ENCODE assay signal across 8 cellular contexts in the genomic region with DNA sequence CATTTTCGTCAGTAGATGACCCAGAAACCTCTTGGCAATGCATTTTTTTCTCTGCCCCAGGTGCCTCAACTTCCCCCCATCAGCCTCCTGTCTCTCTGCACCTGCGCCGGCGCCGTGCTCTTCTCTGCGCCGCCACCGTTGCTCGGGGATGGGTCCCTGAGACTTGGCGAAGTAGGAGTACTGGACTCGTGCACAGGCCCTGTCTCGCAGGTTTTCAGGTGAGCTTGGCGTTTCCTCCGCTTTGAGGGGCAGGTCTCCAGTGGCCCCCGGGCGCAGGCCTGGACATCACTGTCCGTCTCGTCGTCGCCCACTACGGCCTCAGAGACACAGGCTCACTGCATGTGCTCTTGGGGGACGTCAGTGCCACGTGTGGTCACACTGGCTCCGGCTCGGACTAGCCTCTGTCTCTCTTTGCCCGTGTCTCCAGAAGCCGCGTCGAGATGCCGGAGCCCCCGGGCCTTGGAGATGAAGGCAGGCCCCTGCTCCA.
A peak's percentile ranks its signal among the peaks of the same experiment; 100 is the strongest.
DNase-seq lines count a peak whose midpoint lies in the region; ATAC-seq and TF ChIP-seq lines count a peak whose summit lies in the region.
"Not testable (repeated sequence)": the region's sequence is repeated elsewhere in the genome, so short reads cannot be mapped to it uniquely, and the experiment has no call there.

No MANE protein-coding gene starts in this region.

- intact Hi-C loops in IMR-90 (cut with micrococcal nuclease); testis (cut with DNase I; ENCODE audit: low total_unique reads): not testable (repeated sequence)

- not testable (repeated sequence) for H2BK15ac ChIP-seq in IMR-90 (ENCODE audit: low read depth, low read length)

- peak overlapping the region; percentile 74; the same call in 1 of the 2 replicates for H3K4me2 ChIP-seq in IMR-90 (ENCODE audit: low read depth, low read length)
- H3K4me2 ChIP-seq in parathyroid adenoma (ENCODE audit: low read length): peak overlapping the region; percentile 22

- peaks cover 0 to 11% (median 0%) of the 10 kb centered on the region in 4 donors for H3K4me1 Mint-ChIP-seq in CD4-positive, CD25-positive, alpha-beta regulatory T cell
- H3K4me1 Mint-ChIP-seq in activated naive CD8-positive, alpha-beta T cell treated with anti-CD3 and anti-CD28 coated beads for 36 hours; endodermal cell: not testable (repeated sequence)

- not testable (repeated sequence) for H3K18ac ChIP-seq in IMR-90 (ENCODE audit: low read depth, low read length)

- H3K27me3 Mint-ChIP-seq in CD4-positive, CD25-positive, alpha-beta regulatory T cell; activated naive CD8-positive, alpha-beta T cell treated with anti-CD3 and anti-CD28 coated beads for 36 hours; endodermal cell (ENCODE audit: insufficient read depth): not testable (repeated sequence)

- H3K9me1 ChIP-seq in IMR-90 (ENCODE audit: insufficient read depth, low read length): not testable (repeated sequence)

- in situ Hi-C loops in IMR-90 (cut with MboI; ENCODE audit: low sequenced_read_pairs): not testable (repeated sequence)

- DNase-seq in CD4-positive, CD25-positive, alpha-beta regulatory T cell; IMR-90; activated naive CD8-positive, alpha-beta T cell treated with anti-CD3 and anti-CD28 coated beads for 36 hours; endodermal cell; testis: not testable (repeated sequence)
- DNase-seq in left kidney (ENCODE audit: low read depth, low spot score): peak; percentile 2

- H3K27me3 ChIP-seq in CD4-positive, CD25-positive, alpha-beta regulatory T cell (ENCODE audit: control insufficient read depth, insufficient read depth, low read length); IMR-90 (ENCODE audit: control insufficient read depth, insufficient read depth, low read length); endodermal cell (ENCODE audit: control insufficient read depth, insufficient read depth, low read length, poor library complexity, severe bottlenecking); parathyroid adenoma (ENCODE audit: control insufficient read depth, insufficient read depth, low read length); testis: not testable (repeated sequence)

- peak overlapping the region; percentile 43 to 97 (median 67) for H3K27ac Mint-ChIP-seq in CD4-positive, CD25-positive, alpha-beta regulatory T cell
- peak overlapping the region; percentile 90 for H3K27ac Mint-ChIP-seq in activated naive CD8-positive, alpha-beta T cell treated with anti-CD3 and anti-CD28 coated beads for 36 hours
- not testable (repeated sequence) for H3K27ac Mint-ChIP-seq in endodermal cell

- H3K4ac ChIP-seq in IMR-90 (ENCODE audit: low read depth, low read length): not testable (repeated sequence)

- H3K9ac ChIP-seq in IMR-90 (ENCODE audit: low read depth, low read length); endodermal cell (ENCODE audit: extremely low read depth, low read length, poor library complexity, severe bottlenecking); parathyroid adenoma: not testable (repeated sequence)

- H2BK120ac ChIP-seq in IMR-90 (ENCODE audit: low read depth, low read length): not testable (repeated sequence)

- H3K79me1 ChIP-seq in IMR-90 (ENCODE audit: low read depth in 1 of 2, low read length in 2 of 2): not testable (repeated sequence)

- WGBS in IMR-90 (ENCODE audit: extremely low coverage in 2 of 2, insufficient read length in 1 of 2), 2 experiments: no CpG with 5 or more reads among the region's 31 CpGs
- 96% methylated on average over 26 of the region's 31 CpGs; no CpG with 5 or more reads in 1 of the 2 experiments for WGBS in endodermal cell (ENCODE audit: insufficient coverage in 1 of 2, insufficient read length in 1 of 2), 2 experiments
- WGBS in testis, 2 donors: 0 to 49% methylated on average over 1 to 14 of the region's 31 CpGs

- H2BK20ac ChIP-seq in IMR-90 (ENCODE audit: low read depth, low read length): not testable (repeated sequence)

- not testable (repeated sequence) for H2BK5ac ChIP-seq in IMR-90 (ENCODE audit: low read depth, low read length, poor library complexity, severe bottlenecking)

- not testable (repeated sequence) for H2AFZ ChIP-seq in IMR-90 (replicated peaks; ENCODE audit: low read length, poor library complexity)
- peak overlapping the region; percentile 33 for H2AFZ ChIP-seq in parathyroid adenoma

- POLR2A ChIA-PET in IMR-90 (lab: Charles Lee; ENCODE audit: unreplicated experiment): not testable (repeated sequence)

- H4K8ac ChIP-seq in IMR-90 (ENCODE audit: low read depth in 2 of 2, low read length in 2 of 2): not testable (repeated sequence)

- not testable (repeated sequence) for H3K23ac ChIP-seq in IMR-90 (ENCODE audit: low read depth, low read length)

- not testable (repeated sequence) for H4K91ac ChIP-seq in IMR-90 (ENCODE audit: insufficient read depth, low read depth, low read length)

- H4K5ac ChIP-seq in IMR-90 (ENCODE audit: low read depth, low read length): not testable (repeated sequence)

- not testable (repeated sequence) for TF ChIP-seq CTCF in IMR-90 (conservative IDR thresholded peaks at IDR 0.05; ENCODE audit: low read depth, low read length); VCaP (conservative IDR thresholded peaks at IDR 0.05); endodermal cell (conservative IDR thresholded peaks at IDR 0.05); parathyroid adenoma (IDR thresholded peaks at IDR 0.05); testis (IDR thresholded peaks at IDR 0.05)

- not testable (repeated sequence) for H3K56ac ChIP-seq in IMR-90 (ENCODE audit: extremely low read depth, insufficient read depth, low read length)

- H2AK9ac ChIP-seq in IMR-90 (replicated peaks; ENCODE audit: low read depth, low read length, poor library complexity): not testable (repeated sequence)

- not testable (repeated sequence) for ATAC-seq in CD4-positive, CD25-positive, alpha-beta regulatory T cell (ENCODE audit: low read depth in 2 of 2); IMR-90 (ENCODE audit: low read depth)

- CTCF ChIA-PET in IMR-90 (lab: Yijun Ruan, JAX): not testable (repeated sequence)

- not testable (repeated sequence) for TF ChIP-seq POLR2A in IMR-90 (IDR thresholded peaks at IDR 0.05; ENCODE audit: low read depth, low read length); testis (IDR thresholded peaks at IDR 0.05)

- not testable (repeated sequence) for H3K36me3 Mint-ChIP-seq in CD4-positive, CD25-positive, alpha-beta regulatory T cell; activated naive CD8-positive, alpha-beta T cell treated with anti-CD3 and anti-CD28 coated beads for 36 hours; endodermal cell (ENCODE audit: low read depth)

- dilution Hi-C loops in IMR-90 (cut with HindIII; ENCODE audit: low sequenced_read_pairs, unreplicated experiment): not testable (repeated sequence)

- H3K14ac ChIP-seq in IMR-90 (replicated peaks; ENCODE audit: low read depth, low read length): not testable (repeated sequence)

- not testable (repeated sequence) for H3K9me3 ChIP-seq in CD4-positive, CD25-positive, alpha-beta regulatory T cell (ENCODE audit: control insufficient read depth in 2 of 2, low read length in 2 of 2); IMR-90 (ENCODE audit: control insufficient read depth, insufficient read depth, low read length); endodermal cell (ENCODE audit: control insufficient read depth, low read length); parathyroid adenoma (ENCODE audit: control insufficient read depth, low read length); testis

- not testable (repeated sequence) for H4K20me1 ChIP-seq in IMR-90 (ENCODE audit: insufficient read depth, low read length)

- H3K36me3 ChIP-seq in CD4-positive, CD25-positive, alpha-beta regulatory T cell (ENCODE audit: control insufficient read depth, insufficient read depth, low read length); IMR-90 (ENCODE audit: control insufficient read depth, insufficient read depth, low read length); endodermal cell (ENCODE audit: control insufficient read depth, insufficient read depth, low read length); parathyroid adenoma (ENCODE audit: control insufficient read depth, insufficient read depth, low read length); testis (ENCODE audit: low read depth, missing control alignments): not testable (repeated sequence)

- 0 out of 2 replicates have a peak overlapping the region, but pooled peaks have one; percentile 16 for H2AK5ac ChIP-seq in IMR-90 (ENCODE audit: low read depth, low read length)

- H3K27ac ChIP-seq in CD4-positive, CD25-positive, alpha-beta regulatory T cell (ENCODE audit: insufficient read depth, low read length, poor library complexity, severe bottlenecking): peak overlapping the region; percentile 1
- H3K27ac ChIP-seq in IMR-90 (ENCODE audit: insufficient read depth, low read length); endodermal cell (ENCODE audit: low read depth, low read length); parathyroid adenoma: not testable (repeated sequence)
- H3K27ac ChIP-seq in VCaP: peak overlapping the region; percentile 47; the same call in 1 of the 2 replicates
- peak overlapping the region in 1 of 2 donors; percentile 66 for H3K27ac ChIP-seq in testis

- peak overlapping the region; percentile 77 to 99 (median 96) for H3K4me3 Mint-ChIP-seq in CD4-positive, CD25-positive, alpha-beta regulatory T cell
- H3K4me3 Mint-ChIP-seq in activated naive CD8-positive, alpha-beta T cell treated with anti-CD3 and anti-CD28 coated beads for 36 hours: peak overlapping the region; percentile 95
- H3K4me3 Mint-ChIP-seq in endodermal cell: peak overlapping the region; percentile 74

- H3K9me3 Mint-ChIP-seq in CD4-positive, CD25-positive, alpha-beta regulatory T cell; activated naive CD8-positive, alpha-beta T cell treated with anti-CD3 and anti-CD28 coated beads for 36 hours: not testable (repeated sequence)
- H3K9me3 Mint-ChIP-seq in endodermal cell: peaks cover 15% of the 10 kb centered on the region

- not testable (repeated sequence) for BruUV-seq in IMR-90 (replicated peaks; lab: Mats Ljungman, UMichigan)

- not testable (repeated sequence) for H3K4me3 ChIP-seq in CD4-positive, CD25-positive, alpha-beta regulatory T cell (ENCODE audit: low read depth, low read length)
- H3K4me3 ChIP-seq in IMR-90 (ENCODE audit: insufficient read depth, low read depth, low read length) (0 out of 2 replicates have a peak overlapping the region, but pooled peaks have one; percentile 37), endodermal cell (ENCODE audit: low read length) (peak overlapping the region; percentile 75), parathyroid adenoma (ENCODE audit: low read depth, low read length) (peak overlapping the region; percentile 57), testis (peak overlapping the region; percentile 63 to 68)

- not testable (repeated sequence) for H3K79me2 ChIP-seq in parathyroid adenoma

- H3K4me1 ChIP-seq in CD4-positive, CD25-positive, alpha-beta regulatory T cell (ENCODE audit: control insufficient read depth, insufficient read depth, low read length, poor library complexity, severe bottlenecking); IMR-90 (ENCODE audit: control insufficient read depth, insufficient read depth, low read length); endodermal cell (ENCODE audit: control insufficient read depth, insufficient read depth, low read length); parathyroid adenoma; testis: not testable (repeated sequence)

- not testable (repeated sequence) for TF ChIP-seq RAD21 in IMR-90 (IDR thresholded peaks at IDR 0.05; ENCODE audit: low read length)
